Comparison of ENCODE assay signal across 23 cellular contexts in genomic region chr22:43018615-43019014, GRCh38. TPM values are rescaled to one million over a fixed set of nuclear protein-coding genes. Genes with fewer than 3 reads are reported as not detected.
DNase-seq lines count a peak whose midpoint lies in the region; ATAC-seq, FAIRE-seq and TF ChIP-seq lines count a peak whose summit lies in the region.
"Had no signal": no experiment of that assay in that cellular context is flagged by ENCODE, and none has a peak within 500 bp of the region (broad histone marks: within the 10 kb centered on the region; RNA-seq: fewer than 3 reads in every experiment).

No MANE protein-coding gene starts in this region.

- peaks cover 5% of the 10 kb centered on the region; the same call in 1 of the 2 replicates for H4K20me1 ChIP-seq in HepG2 (ENCODE audit: insufficient read depth, low read length)

- in situ Hi-C loops in HepG2 (cut with HindIII; ENCODE audit: extremely low pct_ligation_motif_present, low pct_unique_long_range_greater_than_20kb), result no loop called here

- no peaks in the 10 kb centered on the region for H3K27me3 ChIP-seq in Caco-2 (replicated peaks; ENCODE audit: control insufficient read depth, insufficient read depth, low read length)
- no peaks in the 10 kb centered on the region; a peak in 1 of 5 replicates for H3K27me3 ChIP-seq in HepG2 (ENCODE audit: control insufficient read depth in 1 of 2, insufficient read depth in 2 of 2, low read length in 2 of 2)
- H3K27me3 ChIP-seq: vagina had no signal

- peak in 1 of 2 experiments; percentile 43 for DNase-seq in Caco-2
- no peak for DNase-seq in WTC11 (ENCODE audit: low spot score)
- peak; percentile 86 for DNase-seq in HepG2 (ENCODE audit: low spot score)
- DNase-seq in renal cortical epithelial cell (ENCODE audit: low read depth), result peak; percentile 66
- no peak for DNase-seq in NCI-H2196 (lab: John Stamatoyannopoulos, UW; ENCODE audit: unreplicated experiment)
- DNase-seq in activated CD8-positive, alpha-beta memory T cell treated with anti-CD3 and anti-CD28 coated beads, Interleukin-2, amount 50 U/mL, for 48 hours, result no peak
- DNase-seq: activated CD4-positive, alpha-beta T cell treated with anti-CD3 and anti-CD28 coated beads for 4 hours; activated naive CD8-positive, alpha-beta T cell treated with anti-CD3 and anti-CD28 coated beads, Interleukin-2, amount 10 ng/mL, durations not matched to agents 7 days and 5 days; CD4-positive, CD25-positive, alpha-beta regulatory T cell; glutamatergic neuron; mammary epithelial cell; NCI-H1694; PC-9; T-cell had no signal

- peak; percentile 54 to 91 for TF ChIP-seq POLR2A in HepG2 (IDR thresholded peaks at IDR 0.05; ENCODE audit: insufficient read depth in 1 of 2, low read depth in 2 of 2, low read length in 2 of 2)

- TF ChIP-seq EP300 in HepG2 (IDR thresholded peaks at IDR 0.05; ENCODE audit: low read depth in 2 of 2, low read length in 2 of 2) (peak in 1 of 2 experiments; percentile 87; a peak in 2 of 4 replicates), HepG2 (CRISPR knock-in tag; IDR thresholded peaks at IDR 0.05; ENCODE audit: borderline replicate concordance) (no peak)

- H3K4me2 ChIP-seq in HepG2 (ENCODE audit: low read depth, low read length), result peak overlapping the region; percentile 74
- H3K4me2 ChIP-seq: KMS-11, PC-9, smooth muscle cell had no signal

- no peaks in the 10 kb centered on the region for H3K9me3 ChIP-seq in Caco-2
- H3K9me3 ChIP-seq in HepG2 (ENCODE audit: low read length), result no peaks in the 10 kb centered on the region
- H3K9me3 ChIP-seq: prostate gland, vagina had no signal

- WGBS in HepG2 (ENCODE audit: low lambda C conversion rate), result 7% methylated on average over 6 of the region's 6 CpGs

- TF ChIP-seq RAD21 in HepG2 (CRISPR knock-in tag; IDR thresholded peaks at IDR 0.05), result no peak

- CTCF ChIA-PET in Caco-2 (lab: Charles Lee) (interaction anchor here (0.9 kb wide), 1 partner anchor 28 kb away, joined by 3 read pairs; no protein-coding TSS in a partner anchor), WTC11 (lab: Charles Lee) (interaction anchor here (1.2 kb wide), 1 partner anchor 42 kb away, joined by 3 read pairs; no protein-coding TSS in a partner anchor), HepG2 (lab: Yijun Ruan, JAX; ENCODE audit: low intra/inter-chr PET ratio, low total read pairs) (no interaction called here)

- BruUV-seq in Caco-2 (replicated peaks; lab: Mats Ljungman, UMichigan) (no TSS peak), HepG2 (replicated peaks; lab: Mats Ljungman, UMichigan) (no TSS peak)

- peaks cover 13% of the 10 kb centered on the region for H3K79me2 ChIP-seq in HepG2 (ENCODE audit: insufficient read depth, low read length)

- no peak overlapping the region for H2AFZ ChIP-seq in HepG2 (ENCODE audit: low read length)
- H2AFZ ChIP-seq: PC-9 had no signal

- peak; percentile 98 for FAIRE-seq in HepG2 (lab: Jason Lieb, UNC)
- FAIRE-seq: G401.6 had no signal

- TF ChIP-seq CTCF in Caco-2 (IDR thresholded peaks at IDR 0.05; ENCODE audit: insufficient read depth in 1 of 2, low read depth in 1 of 2, low read length in 1 of 2, severe bottlenecking in 1 of 2, unreplicated experiment in 1 of 2), result no peak
- no peak for TF ChIP-seq CTCF in WTC11 (IDR thresholded peaks at IDR 0.05)
- TF ChIP-seq CTCF in HepG2 (CRISPR knock-in tag; IDR thresholded peaks at IDR 0.05), result peak; percentile 81

- peaks cover 16% of the 10 kb centered on the region for H3K4me1 Mint-ChIP-seq in Caco-2 (ENCODE audit: low read depth, unreplicated experiment)
- H3K4me1 Mint-ChIP-seq in WTC11, result peaks cover 9% of the 10 kb centered on the region

- peak overlapping the region; percentile 79 for H3K27ac ChIP-seq in HepG2 (ENCODE audit: extremely low read length, insufficient read depth, low read length)
- H3K27ac ChIP-seq: KMS-11, PC-9, prostate gland, vagina had no signal

- H3K27ac Mint-ChIP-seq in Caco-2 (ENCODE audit: unreplicated experiment) (peak overlapping the region; percentile 12), WTC11 (0 out of 2 replicates have a peak overlapping the region, but pooled peaks have one; percentile 56)
- H3K27ac Mint-ChIP-seq: activated naive CD8-positive, alpha-beta T cell treated with anti-CD3 and anti-CD28 coated beads, Interleukin-2, amount 10 ng/mL, durations not matched to agents 7 days and 5 days; activated T-helper 1 cell treated with anti-CD3 and anti-CD28 coated beads, Interleukin-12 subunit alpha, Interleukin-12 subunit beta, Interleukin-2, Interleukin-4 antibody, amounts not matched to agents 30 ng/mL and 10 ng/mL and 1 ng/mL, durations not matched to agents 14 hours and 24 hours and 36 hours; natural killer cell treated with Interleukin-12 subunit alpha and Interleukin-12 subunit beta and Interleukin-15 and Interleukin-18, amount 100 ng/mL, for 72 hours had no signal

- H3K4me3 Mint-ChIP-seq in Caco-2 (ENCODE audit: unreplicated experiment) (peak overlapping the region; percentile 22), WTC11 (no peak overlapping the region)
- H3K4me3 Mint-ChIP-seq: activated naive CD8-positive, alpha-beta T cell treated with anti-CD3 and anti-CD28 coated beads, Interleukin-2, amount 10 ng/mL, durations not matched to agents 7 days and 5 days; activated T-helper 1 cell treated with anti-CD3 and anti-CD28 coated beads, Interleukin-12 subunit alpha, Interleukin-12 subunit beta, Interleukin-2, Interleukin-4 antibody, amounts not matched to agents 30 ng/mL and 10 ng/mL and 1 ng/mL, durations not matched to agents 14 hours and 24 hours and 36 hours; natural killer cell treated with Interleukin-12 subunit alpha and Interleukin-12 subunit beta and Interleukin-15 and Interleukin-18, amount 100 ng/mL, for 72 hours had no signal

- H3K27me3 Mint-ChIP-seq in Caco-2 (ENCODE audit: insufficient read depth, unreplicated experiment) (no peaks in the 10 kb centered on the region), WTC11 (ENCODE audit: low read depth) (peaks cover 14% of the 10 kb centered on the region)
- H3K27me3 Mint-ChIP-seq: CD4-positive, CD25-positive, alpha-beta regulatory T cell; natural killer cell treated with Interleukin-12 subunit alpha and Interleukin-12 subunit beta and Interleukin-15 and Interleukin-18, amount 100 ng/mL, for 72 hours; T-cell had no signal

- H3K4me3 ChIP-seq in Caco-2 (ENCODE audit: low read depth, low read length) (no peak overlapping the region), HepG2 (replicated peaks in 1 of 3; ENCODE audit: insufficient read depth in 1 of 3, low read depth in 2 of 3, low read length in 3 of 3) (peak overlapping the region in 2 of 3 experiments; percentile 4 to 47; a peak in 3 of 6 replicates)
- H3K4me3 ChIP-seq: PC-9, prostate gland, smooth muscle cell, vagina had no signal

- H3K9ac ChIP-seq in HepG2 (ENCODE audit: insufficient read depth, low read depth, low read length), result peak overlapping the region; percentile 62
- H3K9ac ChIP-seq: KMS-11 had no signal

- ATAC-seq in WTC11, result no peak
- peak; percentile 29 for ATAC-seq in HepG2
- ATAC-seq in GM19328 (IDR thresholded peaks at IDR 0.05; ENCODE audit: unreplicated experiment), result no peak
- no peak for ATAC-seq in HG02870 (IDR thresholded peaks at IDR 0.05; ENCODE audit: unreplicated experiment)
- ATAC-seq: natural killer cell treated with Interleukin-12 subunit alpha and Interleukin-12 subunit beta and Interleukin-15 and Interleukin-18, amount 100 ng/mL, for 72 hours; T-cell had no signal

- H3K9me3 Mint-ChIP-seq in Caco-2 (ENCODE audit: unreplicated experiment) (no peaks in the 10 kb centered on the region), WTC11 (peaks cover 8% of the 10 kb centered on the region)
- H3K9me3 Mint-ChIP-seq: activated naive CD8-positive, alpha-beta T cell treated with anti-CD3 and anti-CD28 coated beads, Interleukin-2, amount 10 ng/mL, durations not matched to agents 7 days and 5 days; activated T-helper 1 cell treated with anti-CD3 and anti-CD28 coated beads, Interleukin-12 subunit alpha, Interleukin-12 subunit beta, Interleukin-2, Interleukin-4 antibody, amounts not matched to agents 30 ng/mL and 10 ng/mL and 1 ng/mL, durations not matched to agents 14 hours and 24 hours and 36 hours; CD4-positive, CD25-positive, alpha-beta regulatory T cell; natural killer cell treated with Interleukin-12 subunit alpha and Interleukin-12 subunit beta and Interleukin-15 and Interleukin-18, amount 100 ng/mL, for 72 hours; T-cell had no signal

- H3K36me3 Mint-ChIP-seq in Caco-2 (ENCODE audit: insufficient read depth, unreplicated experiment) (peaks cover 23% of the 10 kb centered on the region), WTC11 (peaks cover 6% of the 10 kb centered on the region)
- H3K36me3 Mint-ChIP-seq: activated naive CD8-positive, alpha-beta T cell treated with anti-CD3 and anti-CD28 coated beads, Interleukin-2, amount 10 ng/mL, durations not matched to agents 7 days and 5 days; natural killer cell treated with Interleukin-12 subunit alpha and Interleukin-12 subunit beta and Interleukin-15 and Interleukin-18, amount 100 ng/mL, for 72 hours; T-cell had no signal

- intact Hi-C loops in Caco-2 (cut with micrococcal nuclease; ENCODE audit: unreplicated experiment) (loop anchor here (5.0 to 10.0 kb wide), 2 partner anchors 64 to 74 kb away; no protein-coding TSS in a partner anchor), HepG2 (cut with micrococcal nuclease; ENCODE audit: unreplicated experiment) (no loop called here)

- H3K36me3 ChIP-seq in Caco-2 (ENCODE audit: control insufficient read depth, insufficient read depth, low read length) (no peaks in the 10 kb centered on the region; the same call in 1 of the 2 replicates), HepG2 (replicated peaks in 1 of 2; ENCODE audit: control insufficient read depth in 1 of 2, insufficient read depth in 2 of 2, low read length in 2 of 2) (no peaks in the 10 kb centered on the region)
- H3K36me3 ChIP-seq: prostate gland, vagina had no signal

- POLR2A ChIA-PET in Caco-2 (lab: Charles Lee), result no interaction called here
- POLR2A ChIA-PET in WTC11 (lab: Charles Lee), result no interaction called here
- POLR2A ChIA-PET in HepG2 (lab: Yijun Ruan, JAX), result interaction anchor here (0.7 to 8.7 kb wide), 6 partner anchors 11 to 110 kb away, joined by 3 to 185 read pairs (median 3); no protein-coding TSS in a partner anchor

- H3K4me1 ChIP-seq in Caco-2, result peaks cover 33% of the 10 kb centered on the region
- H3K4me1 ChIP-seq in HepG2 (ENCODE audit: insufficient read depth, low read length), result peaks cover 56% of the 10 kb centered on the region
- H3K4me1 ChIP-seq: prostate gland had no signal

RNA-seq across cellular contexts. Expression of gene PACSIN2, which starts 3.7 kb away (rescaled TPM):
- total RNA-seq in Caco-2 (2022), result 122 and 126 TPM in 2 replicates
- 64.1 to 70.5 TPM (median 69.0 TPM) in 3 replicates for total RNA-seq in WTC11 (2021)
- 54.1 and 65.1 TPM in 2 replicates for total RNA-seq in HepG2 (2016; rRNA removed; fragmentation: Illumina TruSeq; extraction: Trizol)
- total RNA-seq in HepG2 (2016; cell fraction: cytosol; rRNA removed; fragmentation: Illumina TruSeq; extraction: Trizol; ENCODE audit: low read depth), result 5.4 and 5.7 TPM in 2 replicates
- total RNA-seq in HepG2 (2016; cell fraction: insoluble cytoplasmic fraction; rRNA removed; fragmentation: Illumina TruSeq; extraction: Trizol), result 53.7 and 62.1 TPM in 2 replicates
- total RNA-seq in HepG2 (2016; cell fraction: membrane; rRNA removed; fragmentation: Illumina TruSeq; extraction: Trizol), result 15.4 and 16.7 TPM in 2 replicates
- total RNA-seq in HepG2 (2016; cell fraction: nucleus; rRNA removed; fragmentation: Illumina TruSeq; extraction: Trizol), result 35.2 and 37.4 TPM in 2 replicates
- polyA plus RNA-seq in HepG2 (2011; rRNA removed), result 64.1 and 68.8 TPM in 2 replicates
- polyA plus RNA-seq in HepG2 (2011; cell fraction: cytosol; rRNA removed), result 70.2 and 76.7 TPM in 2 replicates
- 42.1 and 45.1 TPM in 2 replicates for polyA plus RNA-seq in HepG2 (2011; cell fraction: nucleus; rRNA removed)
- 42.2 and 49.5 TPM in 2 replicates for polyA plus RNA-seq in HepG2 (2012)
- polyA plus RNA-seq in HepG2 (2016; cell fraction: cytosol; fragmentation: Illumina TruSeq; extraction: Trizol; ENCODE audit: low read depth), result 3.1 and 3.5 TPM in 2 replicates
- polyA plus RNA-seq in HepG2 (2016; cell fraction: insoluble cytoplasmic fraction; fragmentation: Illumina TruSeq; extraction: Trizol; ENCODE audit: low read depth), result 60.9 and 68.0 TPM in 2 replicates
- polyA plus RNA-seq in HepG2 (2016; cell fraction: membrane; fragmentation: Illumina TruSeq; extraction: Trizol; ENCODE audit: low read depth), result 8.6 and 9.2 TPM in 2 replicates
- 40.7 and 42.6 TPM in 2 replicates for polyA plus RNA-seq in HepG2 (2016; cell fraction: nucleus; fragmentation: Illumina TruSeq; extraction: Trizol; ENCODE audit: insufficient read depth, low read depth)
- polyA minus RNA-seq in HepG2 (2011; rRNA and poly(A)+ RNA removed; ENCODE audit: low replicate concordance), result 20.8 and 43.5 TPM in 2 replicates
- polyA minus RNA-seq in HepG2 (2011; cell fraction: cytosol; rRNA and poly(A)+ RNA removed), result 26.2 and 26.4 TPM in 2 replicates
- polyA minus RNA-seq in HepG2 (2011; cell fraction: nucleus; rRNA and poly(A)+ RNA removed), result 29.3 and 33.6 TPM in 2 replicates
- total RNA-seq in renal cortical epithelial cell, result 69.8 and 129 TPM in 2 replicates

Comparison
In these comparisons a context has a peak if more than half of its experiments do, and no peak if none do; other contexts are left out.
1. DNase-seq: peak in HepG2 (single experiment) and renal cortical epithelial cell (single experiment); none in WTC11 (single experiment), NCI-H2196 (single experiment) and activated CD8-positive, alpha-beta memory T cell treated with anti-CD3 and anti-CD28 coated beads, Interleukin-2, amount 50 U/mL, for 48 hours (single experiment).